Comparison of ENCODE assay signal across 24 cellular contexts in genomic region chr2:110871637-110872036, GRCh38.
DNase-seq lines count a peak whose midpoint lies in the region; ATAC-seq and TF ChIP-seq lines count a peak whose summit lies in the region.
"Had no signal": no experiment of that assay in that cellular context is flagged by ENCODE, and none has a peak within 500 bp of the region (broad histone marks: within the 10 kb centered on the region; RNA-seq: fewer than 3 reads in every experiment).

No MANE protein-coding gene starts in this region.

- no TSS peak for BruUV-seq in A673 (replicated peaks; lab: Mats Ljungman, UMichigan)

- intact Hi-C loops in A673 (cut with micrococcal nuclease; ENCODE audit: unreplicated experiment) = no loop called here

- peaks cover 24% of the 10 kb centered on the region for H3K27me3 Mint-ChIP-seq in activated CD8-positive, alpha-beta memory T cell treated with anti-CD3 and anti-CD28 coated beads, Interleukin-2, amount 10 ng/mL, durations not matched to agents 7 days and 5 days
- H3K27me3 Mint-ChIP-seq in activated T-helper 17 cell treated with anti-CD3 and anti-CD28 coated beads, Interleukin-2, amount 50 U/mL, for 72 hours = peaks cover 8% of the 10 kb centered on the region
- peaks cover 11% of the 10 kb centered on the region for H3K27me3 Mint-ChIP-seq in nephron progenitor cell (ENCODE audit: low read depth, poor library complexity)

- no peak overlapping the region for H3K4me3 Mint-ChIP-seq in activated CD8-positive, alpha-beta memory T cell treated with anti-CD3 and anti-CD28 coated beads, Interleukin-2, amount 10 ng/mL, durations not matched to agents 7 days and 5 days
- H3K4me3 Mint-ChIP-seq in activated T-helper 17 cell treated with anti-CD3 and anti-CD28 coated beads, Interleukin-2, amount 50 U/mL, for 72 hours = peak overlapping the region; percentile 13
- H3K4me3 Mint-ChIP-seq in nephron progenitor cell = no peak overlapping the region
- H3K4me3 Mint-ChIP-seq: dendritic cell treated with granulocyte-macrophage colony-stimulating factor and Interleukin-4, amounts not matched to agents 40 ng/mL and 50 ng/mL, for 4 days; type B pancreatic cell had no signal

- H3K4me1 Mint-ChIP-seq in activated CD8-positive, alpha-beta memory T cell treated with anti-CD3 and anti-CD28 coated beads, Interleukin-2, amount 10 ng/mL, durations not matched to agents 7 days and 5 days = peaks cover 62% of the 10 kb centered on the region
- peaks cover 18% of the 10 kb centered on the region for H3K4me1 Mint-ChIP-seq in activated T-helper 17 cell treated with anti-CD3 and anti-CD28 coated beads, Interleukin-2, amount 50 U/mL, for 72 hours
- H3K4me1 Mint-ChIP-seq in nephron progenitor cell = peaks cover 24% of the 10 kb centered on the region

- H3K4me1 ChIP-seq in A673 (ENCODE audit: insufficient read depth, low read length, poor library complexity, severe bottlenecking) = no peaks in the 10 kb centered on the region

- POLR2A ChIA-PET in A673 (lab: Charles Lee; ENCODE audit: low non-redundant PET) = no interaction called here

- peaks cover 5% of the 10 kb centered on the region for H3K27me3 ChIP-seq in A673 (replicated peaks; ENCODE audit: insufficient read depth, low read depth, low read length, poor library complexity)
- H3K27me3 ChIP-seq: BLaER1 treated with 17β-estradiol and CSF1 and Interleukin-3, amounts not matched to agents 10 nM and 100 nM had no signal

- DNase-seq in activated CD8-positive, alpha-beta memory T cell treated with anti-CD3 and anti-CD28 coated beads, Interleukin-2, amount 10 ng/mL, durations not matched to agents 7 days and 5 days = peak; percentile 69
- no peak for DNase-seq in activated CD8-positive, alpha-beta memory T cell treated with anti-CD3 and anti-CD28 coated beads for 24 hours
- DNase-seq in GM12865 (ENCODE audit: low read depth) = peak; percentile 78
- DNase-seq in A673 (ENCODE audit: low spot score) = no peak
- DNase-seq in nephron progenitor cell = no peak
- no peak for DNase-seq in 8988T
- DNase-seq: ACHN; activated CD4-positive, CD25-positive, alpha-beta regulatory T cell; aorta; caudate nucleus; HCEC 1CT; kidney glomerular epithelial cell; mammary epithelial cell; NCI-H1092 treated with DMSO at 0.1 percent for 48 hours; NCI-H1930; NCI-H82; retina; Right ventricle myocardium superior had no signal

- H3K27ac Mint-ChIP-seq in activated CD8-positive, alpha-beta memory T cell treated with anti-CD3 and anti-CD28 coated beads, Interleukin-2, amount 10 ng/mL, durations not matched to agents 7 days and 5 days = no peak overlapping the region
- H3K27ac Mint-ChIP-seq in activated T-helper 17 cell treated with anti-CD3 and anti-CD28 coated beads, Interleukin-2, amount 50 U/mL, for 72 hours = no peak overlapping the region
- no peak overlapping the region for H3K27ac Mint-ChIP-seq in nephron progenitor cell
- H3K27ac Mint-ChIP-seq: dendritic cell treated with granulocyte-macrophage colony-stimulating factor and Interleukin-4, amounts not matched to agents 40 ng/mL and 50 ng/mL, for 4 days; type B pancreatic cell had no signal

- no peak overlapping the region for H3K27ac ChIP-seq in A673 (ENCODE audit: low read depth, low read length, poor library complexity, severe bottlenecking)
- H3K27ac ChIP-seq: BLaER1 treated with 17β-estradiol and CSF1 and Interleukin-3, amounts not matched to agents 10 nM and 100 nM had no signal

- TF ChIP-seq CTCF in GM12865 (IDR thresholded peaks at IDR 0.05; ENCODE audit: insufficient read depth, low read depth, low read length, missing control alignments) (no peak), A673 (conservative IDR thresholded peaks at IDR 0.05; ENCODE audit: low read depth, low read length) (no peak), nephron progenitor cell (IDR thresholded peaks at IDR 0.05) (no peak)

- H3K4me3 ChIP-seq in GM12865 (ENCODE audit: low read depth, low read length) (no peak overlapping the region), A673 (ENCODE audit: low read depth, low read length, poor library complexity, severe bottlenecking) (no peak overlapping the region)
- H3K4me3 ChIP-seq: BLaER1 treated with 17β-estradiol and CSF1 and Interleukin-3, amounts not matched to agents 10 nM and 100 nM; smooth muscle cell had no signal

- no peaks in the 10 kb centered on the region for H3K36me3 ChIP-seq in A673 (ENCODE audit: insufficient read depth, low read length, poor library complexity, severe bottlenecking)
- H3K36me3 ChIP-seq: BLaER1 treated with 17β-estradiol and CSF1 and Interleukin-3, amounts not matched to agents 10 nM and 100 nM had no signal

- H3K9me3 ChIP-seq in A673 (ENCODE audit: low read depth, low read length, poor library complexity, severe bottlenecking) = no peaks in the 10 kb centered on the region
- H3K9me3 ChIP-seq: BLaER1 treated with 17β-estradiol and CSF1 and Interleukin-3, amounts not matched to agents 10 nM and 100 nM had no signal

- H3K9me3 Mint-ChIP-seq in activated CD8-positive, alpha-beta memory T cell treated with anti-CD3 and anti-CD28 coated beads, Interleukin-2, amount 10 ng/mL, durations not matched to agents 7 days and 5 days (ENCODE audit: low read depth) = no peaks in the 10 kb centered on the region
- H3K9me3 Mint-ChIP-seq in activated T-helper 17 cell treated with anti-CD3 and anti-CD28 coated beads, Interleukin-2, amount 50 U/mL, for 72 hours = no peaks in the 10 kb centered on the region
- no peaks in the 10 kb centered on the region for H3K9me3 Mint-ChIP-seq in nephron progenitor cell
- H3K9me3 Mint-ChIP-seq: dendritic cell treated with granulocyte-macrophage colony-stimulating factor and Interleukin-4, amounts not matched to agents 40 ng/mL and 50 ng/mL, for 4 days; type B pancreatic cell had no signal

- peak; percentile 43 for ATAC-seq in activated CD8-positive, alpha-beta memory T cell treated with anti-CD3 and anti-CD28 coated beads, Interleukin-2, amount 10 ng/mL, durations not matched to agents 7 days and 5 days
- ATAC-seq in HG02642 (IDR thresholded peaks at IDR 0.05; ENCODE audit: poor library complexity, unreplicated experiment) = peak; percentile 38
- peak; percentile 81 for ATAC-seq in activated T-helper 17 cell treated with anti-CD3 and anti-CD28 coated beads, Interleukin-2, amount 50 U/mL, for 72 hours (replicated peaks)

- no peaks in the 10 kb centered on the region for H3K36me3 Mint-ChIP-seq in activated CD8-positive, alpha-beta memory T cell treated with anti-CD3 and anti-CD28 coated beads, Interleukin-2, amount 10 ng/mL, durations not matched to agents 7 days and 5 days
- H3K36me3 Mint-ChIP-seq in activated T-helper 17 cell treated with anti-CD3 and anti-CD28 coated beads, Interleukin-2, amount 50 U/mL, for 72 hours (ENCODE audit: low read depth) = no peaks in the 10 kb centered on the region
- no peaks in the 10 kb centered on the region for H3K36me3 Mint-ChIP-seq in nephron progenitor cell (ENCODE audit: low read depth)
- H3K36me3 Mint-ChIP-seq: type B pancreatic cell had no signal

- CTCF ChIA-PET in activated CD8-positive, alpha-beta memory T cell treated with anti-CD3 and anti-CD28 coated beads, Interleukin-2, amount 10 ng/mL, durations not matched to agents 7 days and 5 days (lab: Charles Lee) = interaction anchor here (1.5 kb wide), 1 partner anchor 18 kb away, joined by 9 read pairs; no protein-coding TSS in a partner anchor
- CTCF ChIA-PET in A673 (lab: Charles Lee) = no interaction called here

Comparison
In these comparisons a context has a peak if more than half of its experiments do, and no peak if none do; other contexts are left out.
1. DNase-seq: peak in activated CD8-positive, alpha-beta memory T cell treated with anti-CD3 and anti-CD28 coated beads, Interleukin-2, amount 10 ng/mL, durations not matched to agents 7 days and 5 days (single experiment) and GM12865 (single experiment); none in activated CD8-positive, alpha-beta memory T cell treated with anti-CD3 and anti-CD28 coated beads for 24 hours (single experiment), A673 (single experiment), nephron progenitor cell (single experiment) and 8988T (single experiment).
2. Peak in every context shown above with its lines, with median percentiles within 50 percentile points of each other: ATAC-seq.